Comparison of ENCODE assay signal across 25 cellular contexts in genomic region chr4:3784469-3785291, GRCh38. TPM values are rescaled to one million over a fixed set of nuclear protein-coding genes. Genes with fewer than 3 reads are reported as not detected.
DNase-seq lines count a peak whose midpoint lies in the region; ATAC-seq and TF ChIP-seq lines count a peak whose summit lies in the region.
"Had no signal": no experiment of that assay in that cellular context is flagged by ENCODE, and none has a peak within 500 bp of the region (broad histone marks: within the 10 kb centered on the region; RNA-seq: fewer than 3 reads in every experiment).

No MANE protein-coding gene starts in this region.

- intact Hi-C loops in right lobe of liver (cut with DNase I) (loop anchor here in 1 of 2 donors (5.0 kb wide), 1 partner anchor 43 kb away; no protein-coding TSS in a partner anchor), ascending aorta (cut with DNase I) (loop anchor here (5.0 kb wide), 1 partner anchor 217 kb away; no protein-coding TSS in a partner anchor)

- DNase-seq in NCI-H1092 treated with DMSO at 0.1 percent for 48 hours (lab: John Stamatoyannopoulos, UW) (peak; percentile 58), NCI-H1092 (lab: John Stamatoyannopoulos, UW) (no peak), NCI-H1105 (lab: John Stamatoyannopoulos, UW) (peak; percentile 58), right lobe of liver (no peak), SKM-1 treated with dmso at 0.1 percent for 144 hours (lab: John Stamatoyannopoulos, UW; ENCODE audit: unreplicated experiment) (no peak), ascending aorta (ENCODE audit: low spot score in 2 of 2) (no peak)
- DNase-seq in activated T-cell treated with anti-CD3 and anti-CD28 coated beads, Interleukin-2, amount 50 U/mL, for 72 hours = no peak
- DNase-seq: activated CD4-positive, alpha-beta T cell treated with anti-CD3 and anti-CD28 coated beads, Interleukin-2, amount 50 U/mL, for 4 hours; activated effector memory CD4-positive, alpha-beta T cell treated with anti-CD3 and anti-CD28 coated beads, Interleukin-2, amount 50 U/mL, for 16 hours; adrenal gland; EL; HCEC 1CT; naive thymus-derived CD4-positive, alpha-beta T cell; NCI-H1694 treated with DMSO at 0.1 percent for 48 hours; OCI-M1; T-helper 17 cell had no signal

- H3K4me1 ChIP-seq in right lobe of liver (peaks cover 0 to 32% (median 11%) of the 10 kb centered on the region in 4 donors), ascending aorta (no peaks in the 10 kb centered on the region)
- H3K4me1 ChIP-seq: adrenal gland had no signal

- H3K36me3 ChIP-seq in right lobe of liver = no peaks in the 10 kb centered on the region
- H3K36me3 ChIP-seq in ascending aorta = no peaks in the 10 kb centered on the region
- H3K36me3 ChIP-seq: adrenal gland, cardiac muscle cell, MG63, ovary had no signal

- H3K4me3 ChIP-seq in right lobe of liver = no peak overlapping the region
- H3K4me3 ChIP-seq in ascending aorta = no peak overlapping the region
- H3K4me3 ChIP-seq: adrenal gland, cardiac muscle cell, MG63, ovary had no signal

- H3K4me1 Mint-ChIP-seq in activated T-cell treated with anti-CD3 and anti-CD28 coated beads, Interleukin-2, amount 50 U/mL, for 72 hours (ENCODE audit: low read depth) = no peaks in the 10 kb centered on the region
- H3K4me1 Mint-ChIP-seq: IgD-negative memory B cell; memory B cell; naive thymus-derived CD4-positive, alpha-beta T cell; T-helper 17 cell had no signal

- H3K9me3 Mint-ChIP-seq in activated T-cell treated with anti-CD3 and anti-CD28 coated beads, Interleukin-2, amount 50 U/mL, for 72 hours = peaks cover 2 to 3% of the 10 kb centered on the region in 2 donors
- H3K9me3 Mint-ChIP-seq: memory B cell had no signal

- no peak for TF ChIP-seq POLR2A in right lobe of liver (IDR thresholded peaks at IDR 0.05)

- no peak overlapping the region for H3K27ac Mint-ChIP-seq in activated T-cell treated with anti-CD3 and anti-CD28 coated beads, Interleukin-2, amount 50 U/mL, for 72 hours
- H3K27ac Mint-ChIP-seq: IgD-negative memory B cell; memory B cell; naive thymus-derived CD4-positive, alpha-beta T cell; T-helper 17 cell had no signal

- no peak overlapping the region for H3K4me3 Mint-ChIP-seq in activated T-cell treated with anti-CD3 and anti-CD28 coated beads, Interleukin-2, amount 50 U/mL, for 72 hours
- H3K4me3 Mint-ChIP-seq: IgD-negative memory B cell; memory B cell; naive thymus-derived CD4-positive, alpha-beta T cell; T-helper 17 cell had no signal

- no peaks in the 10 kb centered on the region for H3K9me3 ChIP-seq in right lobe of liver
- H3K9me3 ChIP-seq in ascending aorta = no peaks in the 10 kb centered on the region
- H3K9me3 ChIP-seq: adrenal gland, MG63 had no signal

- H3K27ac ChIP-seq in VCaP (peak overlapping the region; percentile 59; the same call in 1 of the 2 replicates), right lobe of liver (no peak overlapping the region), ascending aorta (no peak overlapping the region)
- H3K27ac ChIP-seq: 22Rv1, adrenal gland, cardiac muscle cell, epithelial cell of prostate, ovary had no signal

- no peaks in the 10 kb centered on the region for H3K27me3 Mint-ChIP-seq in activated T-cell treated with anti-CD3 and anti-CD28 coated beads, Interleukin-2, amount 50 U/mL, for 72 hours (ENCODE audit: low read depth)

- no peaks in the 10 kb centered on the region for H3K36me3 Mint-ChIP-seq in activated T-cell treated with anti-CD3 and anti-CD28 coated beads, Interleukin-2, amount 50 U/mL, for 72 hours (ENCODE audit: insufficient read depth in 2 of 2)
- H3K36me3 Mint-ChIP-seq: IgD-negative memory B cell; memory B cell; naive thymus-derived CD4-positive, alpha-beta T cell had no signal

- 36% methylated on average over 16 of the region's 23 CpGs for WGBS in right lobe of liver (ENCODE audit: insufficient coverage, low coverage, low lambda C conversion rate, missing lambda C conversion rate)

- TF ChIP-seq CTCF in VCaP (conservative IDR thresholded peaks at IDR 0.05) = no peak
- TF ChIP-seq CTCF in right lobe of liver (IDR thresholded peaks at IDR 0.05) = no peak
- no peak for TF ChIP-seq CTCF in ascending aorta (IDR thresholded peaks at IDR 0.05)

- H3K27me3 ChIP-seq in right lobe of liver (no peaks in the 10 kb centered on the region), ascending aorta (no peaks in the 10 kb centered on the region)
- H3K27me3 ChIP-seq: MG63, ovary had no signal

- peak; percentile 23 to 57 (median 53) for ATAC-seq in right lobe of liver
- no peak for ATAC-seq in activated T-cell treated with anti-CD3 and anti-CD28 coated beads, Interleukin-2, amount 50 U/mL, for 72 hours (replicated peaks in 1 of 2)
- ATAC-seq: naive thymus-derived CD4-positive, alpha-beta T cell; sciatic nerve; T-helper 17 cell had no signal

RNA-seq across cellular contexts. Expression of gene ADRA2C, which starts 18.5 kb away (rescaled TPM):
- total RNA-seq in right lobe of liver (under 1 TPM in 5 of 6 experiments, not detected in 1; 0.17 to 0.81 (median 0.65) TPM), ascending aorta (46.1 TPM)
- not detected for total RNA-seq in activated T-cell treated with anti-CD3 and anti-CD28 coated beads, Interleukin-2, amount 50 U/mL, for 72 hours
- total RNA-seq: naive thymus-derived CD4-positive, alpha-beta T cell; T-helper 17 cell had no signal

Comparison
In these comparisons a context has a peak if more than half of its experiments do, and no peak if none do; other contexts are left out.
1. DNase-seq: peak in NCI-H1092 treated with DMSO at 0.1 percent for 48 hours (single experiment) and NCI-H1105 (single experiment); none in NCI-H1092 (single experiment), right lobe of liver (0 of 3), SKM-1 treated with dmso at 0.1 percent for 144 hours (single experiment), activated T-cell treated with anti-CD3 and anti-CD28 coated beads, Interleukin-2, amount 50 U/mL, for 72 hours (0 of 2) and ascending aorta (0 of 2).
2. ATAC-seq: peak in right lobe of liver (4 of 4); none in activated T-cell treated with anti-CD3 and anti-CD28 coated beads, Interleukin-2, amount 50 U/mL, for 72 hours (0 of 2).
3. RNA of gene ADRA2C, which starts 18.5 kb away (total RNA-seq): 46.1 TPM in ascending aorta (single experiment); 0.17 to 0.81 TPM in right lobe of liver and not detected in activated T-cell treated with anti-CD3 and anti-CD28 coated beads, Interleukin-2, amount 50 U/mL, for 72 hours; every median in the first group is over 10 times any median in the second.